Comparison of ENCODE assay signal across 19 cellular contexts in the genomic region with DNA sequence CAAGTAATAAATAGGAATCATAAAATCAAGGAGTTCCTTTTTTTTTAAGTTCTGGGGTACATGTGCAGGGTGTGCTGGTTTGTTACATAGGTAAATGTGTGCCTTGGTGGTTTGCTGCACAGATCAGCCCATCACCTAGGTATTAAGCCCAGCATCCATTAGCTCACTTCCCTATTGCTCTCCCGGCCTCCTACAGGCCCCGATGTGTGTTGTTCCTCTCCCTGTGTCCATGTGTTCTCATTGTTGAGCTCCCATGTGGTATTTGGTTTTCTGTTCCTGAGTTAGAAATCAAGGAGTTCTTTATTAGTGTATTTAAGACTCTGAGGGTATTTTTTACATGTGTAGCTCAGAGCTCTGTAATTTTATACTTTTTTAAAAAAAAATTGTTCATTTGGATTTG.
DNase-seq lines count a peak whose midpoint lies in the region; ATAC-seq, FAIRE-seq and TF ChIP-seq lines count a peak whose summit lies in the region.
"Had no signal": no experiment of that assay in that cellular context is flagged by ENCODE, and none has a peak within 500 bp of the region (broad histone marks: within the 10 kb centered on the region; RNA-seq: fewer than 3 reads in every experiment).

No MANE protein-coding gene starts in this region.

- H3K27me3 Mint-ChIP-seq in WTC11 (ENCODE audit: low read depth) (no peaks in the 10 kb centered on the region), neural progenitor cell (ENCODE audit: insufficient read depth, low read depth) (no peaks in the 10 kb centered on the region)
- H3K27me3 Mint-ChIP-seq: CD4-positive, alpha-beta T cell; IgD-negative memory B cell had no signal

- TF ChIP-seq POLR2A in GM12891 (IDR thresholded peaks at IDR 0.05; ENCODE audit: low read depth, low read length) = no peak

- H4K20me1 ChIP-seq in neural progenitor cell (ENCODE audit: low read depth) = no peaks in the 10 kb centered on the region

- FAIRE-seq in GM12891 (lab: Jason Lieb, UNC) = no peak
- FAIRE-seq: GM12892 had no signal

- H3K9me3 Mint-ChIP-seq in WTC11 (no peaks in the 10 kb centered on the region), neural progenitor cell (no peaks in the 10 kb centered on the region)
- H3K9me3 Mint-ChIP-seq: CD4-positive, alpha-beta T cell; IgD-negative memory B cell had no signal

- H3F3A ChIP-seq in neural progenitor cell (ENCODE audit: low read depth) = no peaks in the 10 kb centered on the region

- H3K36me3 Mint-ChIP-seq in WTC11 = no peaks in the 10 kb centered on the region; the same call in 1 of the 2 replicates
- H3K36me3 Mint-ChIP-seq in neural progenitor cell = peaks cover 16% of the 10 kb centered on the region

- H3K9me3 ChIP-seq in neural progenitor cell (ENCODE audit: low read depth) = no peaks in the 10 kb centered on the region
- H3K9me3 ChIP-seq: Caco-2, Peyer's patch, SK-N-SH had no signal

- no peak overlapping the region for H3K27ac Mint-ChIP-seq in WTC11
- H3K27ac Mint-ChIP-seq in neural progenitor cell = no peak overlapping the region
- H3K27ac Mint-ChIP-seq: CD4-positive, alpha-beta T cell; IgD-negative memory B cell had no signal

- H3K27ac ChIP-seq in neural progenitor cell = no peak overlapping the region
- H3K27ac ChIP-seq: Peyer's patch had no signal

- intact Hi-C loops in posterior vena cava (cut with DNase I) = no loop called here

- H3K4me1 Mint-ChIP-seq in WTC11 = no peaks in the 10 kb centered on the region
- peaks cover 4% of the 10 kb centered on the region for H3K4me1 Mint-ChIP-seq in neural progenitor cell

- DNase-seq in NCI-H2171 treated with DMSO at 0.1 percent for 48 hours (lab: John Stamatoyannopoulos, UW) = peak; percentile 8
- DNase-seq in NCI-H2171 (lab: John Stamatoyannopoulos, UW) = no peak
- DNase-seq in HuH-7 (ENCODE audit: low spot score) = peak; percentile 15
- DNase-seq in WTC11 (ENCODE audit: low spot score) = no peak
- DNase-seq in neural progenitor cell (ENCODE audit: low spot score) = peak; percentile 28
- DNase-seq in posterior vena cava (ENCODE audit: low spot score) = no peak
- no peak for DNase-seq in GM12891 (ENCODE audit: insufficient read length, low spot score)
- DNase-seq in NCI-H1694 (lab: John Stamatoyannopoulos, UW) = no peak
- DNase-seq: CD4-positive, alpha-beta T cell; H7; MM.1S; NCI-H187; NCI-H2107; Peyer's patch; SHP77; SK-N-SH had no signal

- POLR2A ChIA-PET in WTC11 (lab: Charles Lee) = interaction anchor here (0.6 kb wide), 1 partner anchor 9 kb away, joined by 3 read pairs; no protein-coding TSS in a partner anchor

- TF ChIP-seq CTCF in WTC11 (IDR thresholded peaks at IDR 0.05) = no peak
- TF ChIP-seq CTCF in neural progenitor cell (IDR thresholded peaks at IDR 0.05) = peak; percentile 29

- H3K36me3 ChIP-seq in neural progenitor cell = no peaks in the 10 kb centered on the region

- CTCF ChIA-PET in WTC11 (lab: Charles Lee) = interaction anchor here (1.1 kb wide), 1 partner anchor 34 kb away, joined by 3 read pairs; no protein-coding TSS in a partner anchor

- H3K4me3 Mint-ChIP-seq in WTC11 = no peak overlapping the region
- no peak overlapping the region for H3K4me3 Mint-ChIP-seq in neural progenitor cell
- H3K4me3 Mint-ChIP-seq: CD4-positive, alpha-beta T cell; IgD-negative memory B cell had no signal

- peak; percentile 97 for ATAC-seq in WTC11

- no peak overlapping the region for H3K9ac ChIP-seq in neural progenitor cell
- H3K9ac ChIP-seq: SK-N-SH had no signal

- no peak overlapping the region for H3K4me3 ChIP-seq in neural progenitor cell
- H3K4me3 ChIP-seq: Peyer's patch had no signal

- H3K79me2 ChIP-seq in neural progenitor cell (ENCODE audit: low read depth) = no peaks in the 10 kb centered on the region

- H2AFZ ChIP-seq in neural progenitor cell (replicated peaks) = no peak overlapping the region

- H3K4me2 ChIP-seq in neural progenitor cell = no peak overlapping the region
- H3K4me2 ChIP-seq: SK-N-SH had no signal

- H3K27me3 ChIP-seq in neural progenitor cell = no peaks in the 10 kb centered on the region
- H3K27me3 ChIP-seq: Peyer's patch had no signal

- peaks cover 6% of the 10 kb centered on the region for H3K4me1 ChIP-seq in neural progenitor cell
- H3K4me1 ChIP-seq: Caco-2, Peyer's patch had no signal

TF ChIP-seq in WTC11, 78 proteins besides CTCF, POLR2A, EP300 and RAD21 (continues in another document):
- no peak for TF ChIP-seq OVOL2 (CRISPR knock-in tag; IDR thresholded peaks at IDR 0.05; ENCODE audit: borderline replicate concordance)
- TF ChIP-seq NR2C2 (CRISPR knock-in tag; IDR thresholded peaks at IDR 0.05) = no peak
- no peak for TF ChIP-seq ELF4 (CRISPR knock-in tag; IDR thresholded peaks at IDR 0.05; ENCODE audit: low read depth)
- no peak for TF ChIP-seq ZNF512 (CRISPR knock-in tag; IDR thresholded peaks at IDR 0.05; ENCODE audit: borderline replicate concordance)
- TF ChIP-seq USF2 (CRISPR knock-in tag; IDR thresholded peaks at IDR 0.05) = no peak

TF ChIP-seq in GM12891, 5 proteins besides CTCF, POLR2A, EP300 and RAD21:
- TF ChIP-seq SPI1 (IDR thresholded peaks at IDR 0.05; ENCODE audit: low read depth, low read length) = no peak
- no peak for TF ChIP-seq PAX5 (IDR thresholded peaks at IDR 0.05; ENCODE audit: insufficient read depth, low read length, severe bottlenecking)
- no peak for TF ChIP-seq POLR2AphosphoS5 (IDR thresholded peaks at IDR 0.05; ENCODE audit: low read depth, low read length)

Comparison
In these comparisons a context has a peak if more than half of its experiments do, and no peak if none do; other contexts are left out.
1. DNase-seq: peak in NCI-H2171 treated with DMSO at 0.1 percent for 48 hours (single experiment), HuH-7 (single experiment) and neural progenitor cell (single experiment); none in NCI-H2171 (single experiment), WTC11 (single experiment), posterior vena cava (single experiment), GM12891 (single experiment) and NCI-H1694 (single experiment).